26 cellular contexts compared by ENCODE assay signal in genomic region chr4:23035521-23036056, GRCh38.
DNase-seq lines count a peak whose midpoint lies in the region; ATAC-seq, FAIRE-seq and TF ChIP-seq lines count a peak whose summit lies in the region.
"Had no signal": no experiment of that assay in that cellular context is flagged by ENCODE, and none has a peak within 500 bp of the region (broad histone marks: within the 10 kb centered on the region; RNA-seq: fewer than 3 reads in every experiment).

No MANE protein-coding gene starts in this region.

- POLR2A ChIA-PET in A673 (lab: Charles Lee; ENCODE audit: low non-redundant PET) = no interaction called here

- no peak overlapping the region for H3K14ac ChIP-seq in trophoblast cell (ENCODE audit: low read length)

- FAIRE-seq in astrocyte (lab: Jason Lieb, UNC) = no peak
- FAIRE-seq: A204.1, D721Med, GM12878, GM12892, GM18507 had no signal

- H2AFZ ChIP-seq in astrocyte (ENCODE audit: low read depth, low read length) = no peak overlapping the region
- H2AFZ ChIP-seq in trophoblast cell (ENCODE audit: insufficient read depth, low read length, poor library complexity) = no peak overlapping the region

- peaks cover 4% of the 10 kb centered on the region for H3K79me1 ChIP-seq in trophoblast cell (ENCODE audit: low read length)

- peak overlapping the region; percentile 21 for H4K91ac ChIP-seq in trophoblast cell (ENCODE audit: low read depth, low read length)

- H3K23ac ChIP-seq in trophoblast cell (ENCODE audit: low read length) = no peak overlapping the region

- peaks cover 2% of the 10 kb centered on the region for H3K9me3 ChIP-seq in astrocyte (ENCODE audit: insufficient read depth, low read depth, low read length)
- peaks cover 1% of the 10 kb centered on the region for H3K9me3 ChIP-seq in trophoblast cell (ENCODE audit: insufficient read depth, low read depth, low read length)
- no peaks in the 10 kb centered on the region for H3K9me3 ChIP-seq in upper lobe of right lung
- H3K9me3 ChIP-seq in A673 (ENCODE audit: low read depth, low read length, poor library complexity, severe bottlenecking) = no peaks in the 10 kb centered on the region
- H3K9me3 ChIP-seq: BLaER1 treated with 17β-estradiol and CSF1 and Interleukin-3, amounts not matched to agents 10 nM and 100 nM; Caco-2 had no signal

- CTCF ChIA-PET in A673 (lab: Charles Lee) = no interaction called here

- H4K20me1 ChIP-seq in astrocyte (ENCODE audit: insufficient read depth, low read length) = no peaks in the 10 kb centered on the region
- H4K20me1 ChIP-seq: BLaER1 treated with 17β-estradiol and CSF1 and Interleukin-3, amounts not matched to agents 10 nM and 100 nM had no signal

- peak overlapping the region; percentile 31 for H2BK5ac ChIP-seq in trophoblast cell (ENCODE audit: low read depth, low read length, poor library complexity)

- intact Hi-C loops in upper lobe of right lung (cut with DNase I) (no loop called here), A673 (cut with micrococcal nuclease; ENCODE audit: unreplicated experiment) (no loop called here)

- no peaks in the 10 kb centered on the region for H3K36me3 ChIP-seq in astrocyte (ENCODE audit: insufficient read depth, low read length)
- H3K36me3 ChIP-seq in trophoblast cell (ENCODE audit: control insufficient read depth in 1 of 2, insufficient read depth in 2 of 2, low read length in 2 of 2) = no peaks in the 10 kb centered on the region
- no peaks in the 10 kb centered on the region for H3K36me3 ChIP-seq in upper lobe of right lung
- H3K36me3 ChIP-seq in A673 (ENCODE audit: insufficient read depth, low read length, poor library complexity, severe bottlenecking) = no peaks in the 10 kb centered on the region
- H3K36me3 ChIP-seq: BLaER1 treated with 17β-estradiol and CSF1 and Interleukin-3, amounts not matched to agents 10 nM and 100 nM had no signal

- no peak overlapping the region for H3K4me2 ChIP-seq in astrocyte (ENCODE audit: low read length)
- no peak overlapping the region for H3K4me2 ChIP-seq in trophoblast cell (ENCODE audit: low read length)
- H3K4me2 ChIP-seq: BLaER1 treated with 17β-estradiol and CSF1 and Interleukin-3, amounts not matched to agents 10 nM and 100 nM had no signal

- TF ChIP-seq CTCF in astrocyte (IDR thresholded peaks at IDR 0.05; ENCODE audit: insufficient read depth, low read depth, low read length) (no peak), upper lobe of right lung (IDR thresholded peaks at IDR 0.05) (no peak), A673 (conservative IDR thresholded peaks at IDR 0.05; ENCODE audit: low read depth, low read length) (no peak)

- H3K27ac Mint-ChIP-seq in astrocyte (ENCODE audit: unreplicated experiment) = peak overlapping the region; percentile 29
- H3K27ac Mint-ChIP-seq: B cell; CD4-positive, alpha-beta T cell; CD8-positive, alpha-beta T cell had no signal

- no peak overlapping the region for H3K4me3 Mint-ChIP-seq in astrocyte (ENCODE audit: unreplicated experiment)
- H3K4me3 Mint-ChIP-seq: B cell; CD4-positive, alpha-beta T cell; CD8-positive, alpha-beta T cell had no signal

- no peak overlapping the region for H4K8ac ChIP-seq in trophoblast cell (ENCODE audit: low read depth, low read length)

- DNase-seq in astrocyte (ENCODE audit: low read depth) = no peak
- DNase-seq in islet precursor cell = peak; percentile 53
- peak; percentile 90 to 92 for DNase-seq in trophoblast cell
- DNase-seq in upper lobe of right lung = no peak
- no peak for DNase-seq in A673 (ENCODE audit: low spot score)
- DNase-seq: 8988T; AML-193; Caco-2; Calu3; CD4-positive, alpha-beta T cell; CD8-positive, alpha-beta T cell; DMS79; DND-41; EL; GDM1 had no signal

- H3K9me3 Mint-ChIP-seq in astrocyte (ENCODE audit: unreplicated experiment) = peaks cover 3% of the 10 kb centered on the region
- H3K9me3 Mint-ChIP-seq: CD4-positive, alpha-beta T cell had no signal

- no peak overlapping the region for H3K9ac ChIP-seq in astrocyte (ENCODE audit: low read length)
- H3K9ac ChIP-seq in trophoblast cell (ENCODE audit: low read length) = no peak overlapping the region
- H3K9ac ChIP-seq: BLaER1 treated with 17β-estradiol and CSF1 and Interleukin-3, amounts not matched to agents 10 nM and 100 nM had no signal

- no peak overlapping the region for H2BK12ac ChIP-seq in trophoblast cell (ENCODE audit: low read length)

- no peak overlapping the region for H4K12ac ChIP-seq in trophoblast cell (ENCODE audit: low read depth, low read length)

- no peak overlapping the region for H3K4ac ChIP-seq in trophoblast cell (ENCODE audit: low read depth, low read length)

- no peaks in the 10 kb centered on the region for H3K27me3 Mint-ChIP-seq in astrocyte (ENCODE audit: low read depth, unreplicated experiment)
- H3K27me3 Mint-ChIP-seq: B cell; CD4-positive, alpha-beta T cell had no signal

- H2AK5ac ChIP-seq in trophoblast cell (ENCODE audit: low read length) = no peak overlapping the region

- BruUV-seq in A673 (replicated peaks; lab: Mats Ljungman, UMichigan) = no TSS peak

- no peaks in the 10 kb centered on the region for H3K27me3 ChIP-seq in astrocyte (ENCODE audit: insufficient read depth, low read length)
- H3K27me3 ChIP-seq in trophoblast cell (ENCODE audit: insufficient read depth, low read length) = no peaks in the 10 kb centered on the region
- H3K27me3 ChIP-seq in upper lobe of right lung = no peaks in the 10 kb centered on the region
- H3K27me3 ChIP-seq in A673 (replicated peaks; ENCODE audit: insufficient read depth, low read depth, low read length, poor library complexity) = no peaks in the 10 kb centered on the region
- H3K27me3 ChIP-seq: BLaER1 treated with 17β-estradiol and CSF1 and Interleukin-3, amounts not matched to agents 10 nM and 100 nM had no signal

- H3K18ac ChIP-seq in trophoblast cell (ENCODE audit: low read length) = no peak overlapping the region

- H3K4me1 ChIP-seq in astrocyte (ENCODE audit: insufficient read depth, low read length) (peaks cover 2% of the 10 kb centered on the region), trophoblast cell (ENCODE audit: control insufficient read depth in 1 of 2, insufficient read depth in 2 of 2, low read length in 2 of 2) (peaks cover 6 to 9% of the 10 kb centered on the region in 2 experiments), upper lobe of right lung (no peaks in the 10 kb centered on the region), A673 (ENCODE audit: insufficient read depth, low read length, poor library complexity, severe bottlenecking) (no peaks in the 10 kb centered on the region)
- H3K4me1 ChIP-seq: BLaER1 treated with 17β-estradiol and CSF1 and Interleukin-3, amounts not matched to agents 10 nM and 100 nM; Caco-2 had no signal

- peak; percentile 27 for ATAC-seq in upper lobe of right lung
- no peak for ATAC-seq in GM21576 (IDR thresholded peaks at IDR 0.05; ENCODE audit: unreplicated experiment)
- no peak for ATAC-seq in HG03460 (IDR thresholded peaks at IDR 0.05; ENCODE audit: unreplicated experiment)
- ATAC-seq in GM19467 (IDR thresholded peaks at IDR 0.05; ENCODE audit: unreplicated experiment) = no peak
- ATAC-seq: CD8-positive, alpha-beta T cell; GM12878 had no signal

- H3K79me2 ChIP-seq in astrocyte (ENCODE audit: insufficient read depth, low read length) (no peaks in the 10 kb centered on the region), trophoblast cell (ENCODE audit: control insufficient read depth, insufficient read depth, low read length, poor library complexity) (no peaks in the 10 kb centered on the region)

- no peaks in the 10 kb centered on the region for H3K36me3 Mint-ChIP-seq in astrocyte (ENCODE audit: low read depth, unreplicated experiment)
- H3K36me3 Mint-ChIP-seq: CD8-positive, alpha-beta T cell had no signal

- H3K27ac ChIP-seq in astrocyte (ENCODE audit: low read depth, low read length) (no peak overlapping the region), trophoblast cell (ENCODE audit: low read depth, low read length) (peak overlapping the region; percentile 53), upper lobe of right lung (no peak overlapping the region), A673 (ENCODE audit: low read depth, low read length, poor library complexity, severe bottlenecking) (no peak overlapping the region)
- H3K27ac ChIP-seq: BLaER1 treated with 17β-estradiol and CSF1 and Interleukin-3, amounts not matched to agents 10 nM and 100 nM; C4-2B had no signal

- no peak overlapping the region for H3K4me3 ChIP-seq in astrocyte (ENCODE audit: insufficient read depth, low read depth, low read length)
- no peak overlapping the region for H3K4me3 ChIP-seq in trophoblast cell (ENCODE audit: low read depth, low read length)
- H3K4me3 ChIP-seq in upper lobe of right lung = no peak overlapping the region
- no peak overlapping the region for H3K4me3 ChIP-seq in A673 (ENCODE audit: low read depth, low read length, poor library complexity, severe bottlenecking)
- H3K4me3 ChIP-seq: BLaER1 treated with 17β-estradiol and CSF1 and Interleukin-3, amounts not matched to agents 10 nM and 100 nM; GM12878 had no signal

- H3K4me1 Mint-ChIP-seq in astrocyte (ENCODE audit: low read depth, unreplicated experiment) = peaks cover 12% of the 10 kb centered on the region
- H3K4me1 Mint-ChIP-seq: B cell had no signal

- no CpG with 5 or more reads among the region's 3 CpGs for WGBS in trophoblast cell (ENCODE audit: extremely low coverage, insufficient coverage, insufficient read length)

- no peak overlapping the region for H2BK120ac ChIP-seq in trophoblast cell (ENCODE audit: insufficient read depth, low read length, poor library complexity)

Comparison
In these comparisons a context has a peak if more than half of its experiments do, and no peak if none do; other contexts are left out.
1. DNase-seq: peak in islet precursor cell (single experiment) and trophoblast cell (2 of 2); none in astrocyte (single experiment), upper lobe of right lung (single experiment) and A673 (single experiment).